1 cellular context compared by ENCODE assay signal in the genomic region with DNA sequence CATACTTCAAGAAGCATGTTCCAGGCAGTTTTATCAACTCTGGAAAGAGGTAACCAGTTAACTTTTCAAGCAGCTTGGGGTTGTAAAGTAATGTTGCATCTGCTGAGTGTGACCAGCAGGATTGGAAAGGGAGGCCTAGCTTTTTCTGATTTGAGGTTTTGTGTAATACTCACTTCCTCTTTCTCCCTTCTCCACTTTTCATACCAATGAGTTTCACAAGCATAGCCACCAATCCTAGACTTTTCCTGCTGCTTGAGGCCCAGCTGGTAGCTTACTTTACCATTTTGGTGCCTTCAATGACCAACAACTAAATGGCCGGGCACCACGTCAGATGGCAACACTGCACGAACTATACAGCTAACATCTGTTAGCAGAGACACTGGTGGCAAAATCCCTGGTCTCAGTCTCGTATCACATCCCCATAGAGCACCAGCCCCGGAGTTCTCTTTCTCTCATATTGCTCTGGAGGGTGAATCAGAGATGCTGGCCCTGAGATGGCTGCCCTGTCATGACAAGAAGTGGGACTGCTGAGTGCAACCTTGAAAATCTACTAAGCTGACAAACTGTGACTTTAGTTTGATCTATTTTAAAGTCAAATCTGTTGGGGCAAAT.
TF ChIP-seq lines count a peak whose summit lies in the region.

No MANE protein-coding gene starts in this region.

TF ChIP-seq in K562, 482 proteins besides CTCF, POLR2A, EP300 and RAD21:
- TF ChIP-seq, protein P1, sequence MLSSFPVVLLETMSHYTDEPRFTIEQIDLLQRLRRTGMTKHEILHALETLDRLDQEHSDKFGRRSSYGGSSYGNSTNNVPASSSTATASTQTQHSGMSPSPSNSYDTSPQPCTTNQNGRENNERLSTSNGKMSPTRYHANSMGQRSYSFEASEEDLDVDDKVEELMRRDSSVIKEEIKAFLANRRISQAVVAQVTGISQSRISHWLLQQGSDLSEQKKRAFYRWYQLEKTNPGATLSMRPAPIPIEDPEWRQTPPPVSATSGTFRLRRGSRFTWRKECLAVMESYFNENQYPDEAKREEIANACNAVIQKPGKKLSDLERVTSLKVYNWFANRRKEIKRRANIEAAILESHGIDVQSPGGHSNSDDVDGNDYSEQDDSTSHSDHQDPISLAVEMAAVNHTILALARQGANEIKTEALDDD (IDR thresholded peaks at IDR 0.05), result peak; percentile 30; the same call in 1 of the 2 replicates
- TF ChIP-seq SPI1 (IDR thresholded peaks at IDR 0.05; ENCODE audit: borderline replicate concordance, low read depth, low read length), result peak; percentile 90
- TF ChIP-seq, protein P2, sequence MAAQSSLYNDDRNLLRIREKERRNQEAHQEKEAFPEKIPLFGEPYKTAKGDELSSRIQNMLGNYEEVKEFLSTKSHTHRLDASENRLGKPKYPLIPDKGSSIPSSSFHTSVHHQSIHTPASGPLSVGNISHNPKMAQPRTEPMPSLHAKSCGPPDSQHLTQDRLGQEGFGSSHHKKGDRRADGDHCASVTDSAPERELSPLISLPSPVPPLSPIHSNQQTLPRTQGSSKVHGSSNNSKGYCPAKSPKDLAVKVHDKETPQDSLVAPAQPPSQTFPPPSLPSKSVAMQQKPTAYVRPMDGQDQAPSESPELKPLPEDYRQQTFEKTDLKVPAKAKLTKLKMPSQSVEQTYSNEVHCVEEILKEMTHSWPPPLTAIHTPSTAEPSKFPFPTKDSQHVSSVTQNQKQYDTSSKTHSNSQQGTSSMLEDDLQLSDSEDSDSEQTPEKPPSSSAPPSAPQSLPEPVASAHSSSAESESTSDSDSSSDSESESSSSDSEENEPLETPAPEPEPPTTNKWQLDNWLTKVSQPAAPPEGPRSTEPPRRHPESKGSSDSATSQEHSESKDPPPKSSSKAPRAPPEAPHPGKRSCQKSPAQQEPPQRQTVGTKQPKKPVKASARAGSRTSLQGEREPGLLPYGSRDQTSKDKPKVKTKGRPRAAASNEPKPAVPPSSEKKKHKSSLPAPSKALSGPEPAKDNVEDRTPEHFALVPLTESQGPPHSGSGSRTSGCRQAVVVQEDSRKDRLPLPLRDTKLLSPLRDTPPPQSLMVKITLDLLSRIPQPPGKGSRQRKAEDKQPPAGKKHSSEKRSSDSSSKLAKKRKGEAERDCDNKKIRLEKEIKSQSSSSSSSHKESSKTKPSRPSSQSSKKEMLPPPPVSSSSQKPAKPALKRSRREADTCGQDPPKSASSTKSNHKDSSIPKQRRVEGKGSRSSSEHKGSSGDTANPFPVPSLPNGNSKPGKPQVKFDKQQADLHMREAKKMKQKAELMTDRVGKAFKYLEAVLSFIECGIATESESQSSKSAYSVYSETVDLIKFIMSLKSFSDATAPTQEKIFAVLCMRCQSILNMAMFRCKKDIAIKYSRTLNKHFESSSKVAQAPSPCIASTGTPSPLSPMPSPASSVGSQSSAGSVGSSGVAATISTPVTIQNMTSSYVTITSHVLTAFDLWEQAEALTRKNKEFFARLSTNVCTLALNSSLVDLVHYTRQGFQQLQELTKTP (IDR thresholded peaks at IDR 0.05; ENCODE audit: low read depth in 1 of 2, partially characterized antibody in 2 of 2), result no peak
